Comparison of ENCODE assay signal across 19 cellular contexts in genomic region chr5:35675392-35675791, GRCh38.
"Had no signal": no experiment of that assay in that cellular context is flagged by ENCODE, and none has a peak within 500 bp of the region (broad histone marks: within the 10 kb centered on the region; RNA-seq: fewer than 3 reads in every experiment).

No MANE protein-coding gene starts in this region.

- H3K27ac Mint-ChIP-seq: stimulated activated naive CD8-positive, alpha-beta T cell treated with anti-CD3 and anti-CD28 coated beads, Interleukin-15, amount 100 ng/mL, for 72 hours; type B pancreatic cell had no signal

- H3K27me3 ChIP-seq: neutrophil, pancreas, right lobe of liver, suprapubic skin, thyroid gland had no signal

- H3K4me3 Mint-ChIP-seq: natural killer cell treated with Interleukin-12 subunit alpha and Interleukin-12 subunit beta and Interleukin-15 and Interleukin-18, amount 100 ng/mL, for 72 hours; neural crest cell; stimulated activated naive CD8-positive, alpha-beta T cell treated with anti-CD3 and anti-CD28 coated beads, Interleukin-15, amount 100 ng/mL, for 72 hours; type B pancreatic cell had no signal

- ATAC-seq: left ventricle myocardium superior; lower lobe of right lung; natural killer cell treated with Interleukin-12 subunit alpha and Interleukin-12 subunit beta and Interleukin-15 and Interleukin-18, amount 100 ng/mL, for 72 hours; pancreas; right lobe of liver; stimulated activated naive CD8-positive, alpha-beta T cell treated with anti-CD3 and anti-CD28 coated beads, Interleukin-15, amount 100 ng/mL, for 72 hours had no signal

- H3K27ac ChIP-seq: lower lobe of right lung, neutrophil, pancreas, right lobe of liver, suprapubic skin, thyroid gland had no signal

- H3K4me1 ChIP-seq: lower lobe of right lung, pancreas, right lobe of liver, thyroid gland had no signal

- H3K36me3 ChIP-seq: lower lobe of right lung, neutrophil, pancreas, right lobe of liver, suprapubic skin, thyroid gland had no signal

- H3K36me3 Mint-ChIP-seq: natural killer cell treated with Interleukin-12 subunit alpha and Interleukin-12 subunit beta and Interleukin-15 and Interleukin-18, amount 100 ng/mL, for 72 hours; type B pancreatic cell had no signal

- H3K4me3 ChIP-seq: lower lobe of right lung, pancreas, right lobe of liver, suprapubic skin, thyroid gland had no signal

- H3K4me1 Mint-ChIP-seq: neural crest cell had no signal

- H3K9me3 Mint-ChIP-seq: natural killer cell treated with Interleukin-12 subunit alpha and Interleukin-12 subunit beta and Interleukin-15 and Interleukin-18, amount 100 ng/mL, for 72 hours; stimulated activated naive CD8-positive, alpha-beta T cell treated with anti-CD3 and anti-CD28 coated beads, Interleukin-15, amount 100 ng/mL, for 72 hours; type B pancreatic cell had no signal

- H3K9me3 ChIP-seq: lower lobe of right lung, neutrophil, pancreas, right lobe of liver, suprapubic skin, thyroid gland had no signal

- H3K27me3 Mint-ChIP-seq: natural killer cell treated with Interleukin-12 subunit alpha and Interleukin-12 subunit beta and Interleukin-15 and Interleukin-18, amount 100 ng/mL, for 72 hours; stimulated activated naive CD8-positive, alpha-beta T cell treated with anti-CD3 and anti-CD28 coated beads, Interleukin-15, amount 100 ng/mL, for 72 hours; type B pancreatic cell had no signal

- DNase-seq: cortex of kidney; hypothalamus; left ventricle myocardium superior; lower lobe of right lung; pancreas; retina; right lobe of liver; small intestine; stimulated activated CD4-positive, alpha-beta T cell treated with anti-CD3 and anti-CD28 coated beads, Interleukin-15, amount 100 ng/mL, for 24 hours; stimulated activated CD4-positive, alpha-beta T cell treated with anti-CD3 and anti-CD28 coated beads, Interleukin-2, amount 100 ng/mL, for 48 hours; stimulated activated CD8-positive, alpha-beta memory T cell treated with anti-CD3 and anti-CD28 coated beads, Interleukin-4, amount 100 ng/mL, for 48 hours; stimulated activated naive CD4-positive, alpha-beta T cell; stimulated activated naive CD8-positive, alpha-beta T cell treated with anti-CD3 and anti-CD28 coated beads, Interleukin-15, amount 100 ng/mL, for 72 hours; thyroid gland had no signal
